In the genomic region with DNA sequence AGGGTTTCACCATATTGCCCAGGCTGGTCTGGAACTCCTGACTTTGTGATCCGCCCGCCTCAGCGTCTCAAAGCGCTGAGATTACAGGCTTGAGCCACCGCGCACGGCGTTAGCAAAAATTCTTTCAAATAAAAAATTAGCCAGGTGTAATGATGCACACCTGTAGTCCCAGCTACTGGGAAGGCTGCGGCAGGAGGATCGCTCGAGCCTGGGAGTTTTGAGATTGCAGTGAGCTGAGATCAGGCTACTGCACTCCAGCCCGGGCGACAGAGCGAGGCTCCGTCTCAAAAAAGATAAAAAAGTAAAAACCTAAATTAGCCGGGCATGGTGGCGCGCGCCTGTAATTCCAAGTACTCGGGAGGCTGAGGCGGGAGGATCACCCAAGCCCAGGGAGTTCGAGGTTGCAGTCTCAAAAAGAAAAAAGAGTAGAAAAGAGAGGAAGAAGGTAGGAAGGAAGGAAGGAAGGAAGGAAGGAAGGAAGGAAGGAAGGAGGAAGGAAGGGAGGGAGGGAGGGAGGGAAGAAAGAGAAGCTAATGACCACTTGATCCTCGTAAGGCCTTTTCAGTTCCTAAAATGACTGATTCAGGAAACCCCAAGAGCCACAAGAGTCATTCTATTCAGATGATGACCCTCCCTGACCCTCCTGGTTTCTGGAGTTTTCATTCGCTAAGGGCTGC, we compare ENCODE assay signal across 8 cellular contexts. TPM values are rescaled to one million over a fixed set of nuclear protein-coding genes. Genes with fewer than 3 reads are reported as not detected.
A peak's percentile ranks its signal among the peaks of the same experiment; 100 is the strongest.
DNase-seq lines count a peak whose midpoint lies in the region; ATAC-seq and TF ChIP-seq lines count a peak whose summit lies in the region.

No MANE protein-coding gene starts in this region.

- peak; percentile 8 for ATAC-seq in GM18505 (IDR thresholded peaks at IDR 0.05; ENCODE audit: unreplicated experiment)
- ATAC-seq in HG02759 (IDR thresholded peaks at IDR 0.05; ENCODE audit: unreplicated experiment): peak; percentile 19

- peaks cover 16% of the 10 kb centered on the region for H3K27me3 Mint-ChIP-seq in progenitor cell of endocrine pancreas

- H3K4me3 Mint-ChIP-seq in progenitor cell of endocrine pancreas (ENCODE audit: low read depth): peak overlapping the region; percentile 78

- H3K9me3 Mint-ChIP-seq in progenitor cell of endocrine pancreas (ENCODE audit: low read depth): no peaks in the 10 kb centered on the region

- TF ChIP-seq POLR2A in GM18505 (IDR thresholded peaks at IDR 0.05; ENCODE audit: borderline replicate concordance, extremely low read depth, insufficient read depth, insufficient read length): no peak

- DNase-seq in RPMI7951 (ENCODE audit: low read depth) (peak; percentile 85), epithelial cell of proximal tubule (ENCODE audit: low read depth) (no peak), progenitor cell of endocrine pancreas (ENCODE audit: low spot score, unreplicated experiment) (no peak), NCI-H510A treated with DMSO at 0.1 percent for 48 hours (lab: John Stamatoyannopoulos, UW) (no peak)
- no peak for DNase-seq in NK-92 treated with Interleukin-12 subunit alpha and Interleukin-12 subunit beta, amount 100 ng/mL, for 24 hours (lab: John Stamatoyannopoulos, UW)
- DNase-seq in stimulated activated CD4-positive, alpha-beta T cell treated with anti-CD3 and anti-CD28 coated beads, Interleukin-15, amount 100 ng/mL, for 24 hours: no peak

- peak overlapping the region; percentile 93 for H3K27ac Mint-ChIP-seq in progenitor cell of endocrine pancreas

- H3K4me1 Mint-ChIP-seq in progenitor cell of endocrine pancreas (ENCODE audit: low read depth): peaks cover 3% of the 10 kb centered on the region

- H3K4me3 ChIP-seq in epithelial cell of proximal tubule (ENCODE audit: low read depth, low read length): peak overlapping the region; percentile 67

- TF ChIP-seq CTCF in epithelial cell of proximal tubule (conservative IDR thresholded peaks at IDR 0.05; ENCODE audit: low read depth, low read length) (no peak), progenitor cell of endocrine pancreas (IDR thresholded peaks at IDR 0.05; ENCODE audit: unreplicated experiment) (no peak)

- no peaks in the 10 kb centered on the region for H3K36me3 Mint-ChIP-seq in progenitor cell of endocrine pancreas (ENCODE audit: insufficient read depth)

RNA-seq across cellular contexts. Expression of gene SRL, which starts 59.2 kb away (rescaled TPM):
- total RNA-seq in RPMI7951 (2014; rRNA removed; shearing (Covaris generic)): under 0.01 TPM in 1 of 2 replicates, not detected in the other
- total RNA-seq in epithelial cell of proximal tubule: not detected in 2 replicates
- 0.09 TPM in 1 of 2 replicates, not detected in the other for total RNA-seq in progenitor cell of endocrine pancreas
